ENCODE assay signal across 8 cellular contexts in genomic region chr19:44002566-44003460, GRCh38. TPM values are rescaled to one million over a fixed set of nuclear protein-coding genes. Genes with fewer than 3 reads are reported as not detected.
DNase-seq lines count a peak whose midpoint lies in the region; ATAC-seq and TF ChIP-seq lines count a peak whose summit lies in the region.

TSS of gene ZNF230 (plus strand) at chr19:44002957. CDS start at chr19:44007079, 4,122 bp downstream.

- TF ChIP-seq POLR2A in GM10847 (IDR thresholded peaks at IDR 0.05; ENCODE audit: extremely low read depth, insufficient read length) = peak; percentile 43
- TF ChIP-seq POLR2A in ovary (IDR thresholded peaks at IDR 0.05) = peak; percentile 37

- H3K4me3 ChIP-seq in ovary (peak within 1 kb of the TSS; percentile 84), tibial artery (peak within 1 kb of the TSS; percentile 67 to 82)

- H3K9me3 ChIP-seq in ovary (peaks cover 0 to 15% of the 10 kb centered on the region in 2 donors), tibial artery (peaks cover 0 to 25% (median 22%) of the 10 kb centered on the region in 3 donors)

- H3K36me3 Mint-ChIP-seq in activated naive CD8-positive, alpha-beta T cell treated with anti-CD3 and anti-CD28 coated beads, Interleukin-2, amount 10 ng/mL, durations not matched to agents 7 days and 5 days = peaks cover 33% of the 10 kb centered on the region

- no peak for TF ChIP-seq EP300 in ovary (IDR thresholded peaks at IDR 0.05)

- peaks cover 10% of the 10 kb centered on the region for H3K4me1 Mint-ChIP-seq in activated naive CD8-positive, alpha-beta T cell treated with anti-CD3 and anti-CD28 coated beads, Interleukin-2, amount 10 ng/mL, durations not matched to agents 7 days and 5 days

- ATAC-seq in HG02610 (IDR thresholded peaks at IDR 0.05; ENCODE audit: unreplicated experiment) (peak; percentile 91), Right ventricle myocardium inferior (peak; percentile 99)
- peak; percentile 94 for ATAC-seq in activated naive CD8-positive, alpha-beta T cell treated with anti-CD3 and anti-CD28 coated beads, Interleukin-2, amount 10 ng/mL, durations not matched to agents 7 days and 5 days (ENCODE audit: low read depth)

- intact Hi-C loops in Right ventricle myocardium inferior (cut with DNase I) = loop anchor here (1.0 to 10.0 kb wide), 2 partner anchors 19 to 52 kb away; partner anchors contain the start of genes ZNF155 and ZNF223
- intact Hi-C loops in ovary (cut with DNase I) = loop anchor here in 1 of 4 donors (2.0 to 10.0 kb wide), 2 partner anchors 18 to 112 kb away; partner anchors contain the start of genes ZNF155 and ZNF225
- intact Hi-C loops in tibial artery (cut with DNase I; ENCODE audit: low total_unique reads) = loop anchor here (10.0 kb wide), 2 partner anchors 52 to 92 kb away; partner anchors contain the start of genes ZNF223 and ZNF224

- DNase-seq in NCI-H1092 (lab: John Stamatoyannopoulos, UW) (peak; percentile 85), SKM-1 treated with dmso at 0.1 percent for 144 hours (lab: John Stamatoyannopoulos, UW; ENCODE audit: unreplicated experiment) (peak; percentile 90), Right ventricle myocardium inferior (ENCODE audit: missing footprints) (peak; percentile 91), ovary (peak; percentile 84 to 93 (median 88)), tibial artery (peak; percentile 94 to 95)
- peak; percentile 77 for DNase-seq in activated naive CD8-positive, alpha-beta T cell treated with anti-CD3 and anti-CD28 coated beads, Interleukin-2, amount 10 ng/mL, durations not matched to agents 7 days and 5 days

- H3K27ac Mint-ChIP-seq in activated naive CD8-positive, alpha-beta T cell treated with anti-CD3 and anti-CD28 coated beads, Interleukin-2, amount 10 ng/mL, durations not matched to agents 7 days and 5 days = peak within 1 kb of the TSS; percentile 98

- peak within 1 kb of the TSS; percentile 99 for H3K4me3 Mint-ChIP-seq in activated naive CD8-positive, alpha-beta T cell treated with anti-CD3 and anti-CD28 coated beads, Interleukin-2, amount 10 ng/mL, durations not matched to agents 7 days and 5 days

- H3K27ac ChIP-seq in ovary (no peak within 1 kb of the TSS), tibial artery (peak within 1 kb of the TSS; percentile 76 to 84)

- peaks cover 30% of the 10 kb centered on the region for H3K9me3 Mint-ChIP-seq in activated naive CD8-positive, alpha-beta T cell treated with anti-CD3 and anti-CD28 coated beads, Interleukin-2, amount 10 ng/mL, durations not matched to agents 7 days and 5 days

- no peaks in the 10 kb centered on the region for H3K27me3 ChIP-seq in ovary
- H3K27me3 ChIP-seq in tibial artery = no peaks in the 10 kb centered on the region

- 0 to 1% (median 1%) methylated on average over 47 to 48 of the region's 48 CpGs for WGBS in ovary, 3 donors

- POLR2A ChIA-PET in activated naive CD8-positive, alpha-beta T cell treated with anti-CD3 and anti-CD28 coated beads, Interleukin-2, amount 10 ng/mL, durations not matched to agents 7 days and 5 days (lab: Charles Lee) = interaction anchor here (1.0 to 1.6 kb wide), 3 partner anchors 68 to 162 kb away, joined by 3 to 4 read pairs (median 3); partner anchors contain the start of genes ZNF226 and ZNF45

- TF ChIP-seq CTCF in ovary (IDR thresholded peaks at IDR 0.05) (no peak), tibial artery (IDR thresholded peaks at IDR 0.05) (no peak)

- H3K36me3 ChIP-seq in ovary (peaks cover 3% of the 10 kb centered on the region), tibial artery (peaks cover 15 to 25% (median 17%) of the 10 kb centered on the region in 3 donors)

- H3K27me3 Mint-ChIP-seq in activated naive CD8-positive, alpha-beta T cell treated with anti-CD3 and anti-CD28 coated beads, Interleukin-2, amount 10 ng/mL, durations not matched to agents 7 days and 5 days = no peaks in the 10 kb centered on the region

- H3K4me1 ChIP-seq in ovary (ENCODE audit: insufficient read depth) (peaks cover 8% of the 10 kb centered on the region), tibial artery (peaks cover 0 to 16% (median 9%) of the 10 kb centered on the region in 4 donors)

RNA-seq across cellular contexts. Expression of gene ZNF230, which starts in this region (rescaled TPM):
- 1 to 10 TPM; 9.2 to 9.7 TPM for total RNA-seq in activated naive CD8-positive, alpha-beta T cell treated with anti-CD3 and anti-CD28 coated beads, Interleukin-2, amount 10 ng/mL, durations not matched to agents 7 days and 5 days
- total RNA-seq in Right ventricle myocardium inferior = 2.1 TPM
- 10 to 100 TPM in 1 of 7 donors, 1 to 10 TPM in 6; 2.6 to 11.2 (median 4.4) TPM for total RNA-seq in ovary
- 1 to 10 TPM; 3.5 to 4.1 TPM for polyA plus RNA-seq in ovary

Comparison
In these comparisons a context has a peak if more than half of its experiments do, and no peak if none do; other contexts are left out.
1. H3K27ac ChIP-seq: peak in tibial artery (2 of 2); none in ovary (0 of 2).
2. Peak in every context shown above with its lines, with median percentiles within 50 percentile points of each other: ATAC-seq and DNase-seq.